7 cellular contexts compared by ENCODE assay signal in the genomic region with DNA sequence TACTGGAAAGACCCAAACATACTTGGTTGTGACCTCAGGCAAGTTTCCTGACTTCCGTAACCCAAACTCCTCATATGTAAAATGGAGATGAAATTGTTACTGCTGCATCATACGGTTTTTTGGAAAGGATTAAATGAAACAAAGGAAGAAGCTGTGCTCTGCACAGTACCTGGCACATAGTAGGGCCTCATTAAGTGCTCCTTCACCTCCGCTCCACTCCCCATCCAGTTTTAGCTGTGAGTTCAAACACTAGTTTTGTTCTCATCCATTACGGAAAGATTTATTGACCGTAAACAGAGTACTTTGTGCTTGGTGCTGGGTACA. TPM values are rescaled to one million over a fixed set of nuclear protein-coding genes. Genes with fewer than 3 reads are reported as not detected.
DNase-seq lines count a peak whose midpoint lies in the region; TF ChIP-seq lines count a peak whose summit lies in the region.

No MANE protein-coding gene starts in this region.

- H3K4me3 ChIP-seq in GM23248: peak overlapping the region; percentile 91
- H3K4me3 ChIP-seq in SJCRH30: peak overlapping the region; percentile 75
- H3K4me3 ChIP-seq in fibroblast of pulmonary artery (replicated peaks; ENCODE audit: low read depth, low read length): peak overlapping the region; percentile 79
- H3K4me3 ChIP-seq in rectal smooth muscle tissue (ENCODE audit: low read length): peak overlapping the region; percentile 97

- H3K27me3 ChIP-seq in GM23248 (replicated peaks; ENCODE audit: insufficient read depth): no peaks in the 10 kb centered on the region
- H3K27me3 ChIP-seq in SJCRH30: no peaks in the 10 kb centered on the region
- no peaks in the 10 kb centered on the region for H3K27me3 ChIP-seq in rectal smooth muscle tissue (ENCODE audit: control insufficient read depth, insufficient read depth, low read length)

- no peak for TF ChIP-seq CTCF in fibroblast of pulmonary artery (IDR thresholded peaks at IDR 0.05; ENCODE audit: low read length, missing control alignments)

- H3K9me3 ChIP-seq in GM23248 (ENCODE audit: low read depth) (no peaks in the 10 kb centered on the region), SJCRH30 (replicated peaks) (no peaks in the 10 kb centered on the region)

- H4K20me1 ChIP-seq in GM23248 (ENCODE audit: insufficient read depth): no peaks in the 10 kb centered on the region

- 21 to 24% methylated on average over 5 of the region's 5 CpGs for WGBS in GM23248 (ENCODE audit: low coverage in 1 of 2, low lambda C conversion rate in 2 of 2, missing lambda C conversion rate in 2 of 2), 2 experiments

- DNase-seq in GM23248 (no peak), SJCRH30 (no peak), fibroblast of pulmonary artery (ENCODE audit: low read depth) (no peak), NCI-H1694 treated with DMSO at 0.1 percent for 48 hours (lab: John Stamatoyannopoulos, UW) (no peak), medulla oblongata (ENCODE audit: extremely low spot score) (no peak), NCI-H82 treated with DMSO at 0.1 percent for 48 hours (lab: John Stamatoyannopoulos, UW; ENCODE audit: unreplicated experiment) (no peak)

- H3K36me3 ChIP-seq in GM23248 (ENCODE audit: low read depth) (peaks cover 6% of the 10 kb centered on the region; the same call in 1 of the 2 replicates), SJCRH30 (no peaks in the 10 kb centered on the region), rectal smooth muscle tissue (ENCODE audit: control insufficient read depth, insufficient read depth, low read length) (peaks cover 7% of the 10 kb centered on the region)

- in situ Hi-C loops in GM23248 (cut with MboI): no loop called here

- H3K9ac ChIP-seq in GM23248 (peak overlapping the region; percentile 97), rectal smooth muscle tissue (ENCODE audit: low read length) (peak overlapping the region; percentile 63)

- peaks cover 42% of the 10 kb centered on the region for H3K79me2 ChIP-seq in GM23248 (ENCODE audit: insufficient read depth)

- H3K27ac ChIP-seq in GM23248 (peak overlapping the region; percentile 93), SJCRH30 (peak overlapping the region; percentile 89), rectal smooth muscle tissue (ENCODE audit: low read depth, low read length) (peak overlapping the region; percentile 97)

- H3K9me2 ChIP-seq in GM23248 (ENCODE audit: insufficient read depth): no peaks in the 10 kb centered on the region

- peaks cover 22% of the 10 kb centered on the region for H3F3A ChIP-seq in GM23248 (ENCODE audit: insufficient read depth)

- H2AFZ ChIP-seq in GM23248: peak overlapping the region; percentile 93

- peaks cover 30% of the 10 kb centered on the region for H3K4me1 ChIP-seq in GM23248 (ENCODE audit: insufficient read depth)
- peaks cover 13% of the 10 kb centered on the region for H3K4me1 ChIP-seq in SJCRH30
- peaks cover 21% of the 10 kb centered on the region for H3K4me1 ChIP-seq in rectal smooth muscle tissue (ENCODE audit: control insufficient read depth, insufficient read depth, low read length)

- H3K4me2 ChIP-seq in GM23248 (ENCODE audit: unreplicated experiment): peak overlapping the region; percentile 89

RNA-seq across cellular contexts. Expression of gene ICE2, which starts 0.4 kb away (rescaled TPM):
- total RNA-seq in GM23248 (2014; rRNA removed; shearing (Covaris generic)): 21.6 and 43.4 TPM in 2 replicates
- polyA plus RNA-seq in GM23248 (2016; fragmentation: Nextera tagmentation; extraction: Ambion mirVana): 21.3 and 25.5 TPM in 2 replicates
- total RNA-seq in SJCRH30 (2014; rRNA removed; shearing (Covaris generic)): 37.4 and 42.4 TPM in 2 replicates
